6 cellular contexts compared by ENCODE assay signal in the genomic region with DNA sequence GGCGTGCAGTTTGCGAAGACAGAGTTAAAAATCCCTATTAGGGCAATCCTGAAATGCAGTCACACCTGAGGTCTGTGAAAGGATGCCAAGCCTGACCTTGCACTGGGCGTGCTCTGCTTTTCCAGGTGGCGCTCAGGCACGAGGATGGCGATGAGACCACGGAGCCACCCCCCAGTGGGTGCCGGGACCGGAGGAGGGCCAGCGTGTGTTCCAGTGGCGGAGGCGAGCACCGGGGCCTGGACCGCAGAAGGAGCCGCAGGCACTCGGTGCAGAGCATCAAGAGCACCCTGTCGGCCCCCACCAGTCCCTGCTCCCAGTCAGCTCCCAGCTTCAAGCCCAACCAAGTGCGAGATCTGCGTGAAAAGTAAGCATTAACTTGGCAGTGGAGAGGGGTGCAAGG.
"Had no signal": no experiment of that assay in that cellular context is flagged by ENCODE, and none has a peak within 500 bp of the region (broad histone marks: within the 10 kb centered on the region; RNA-seq: fewer than 3 reads in every experiment).

No MANE protein-coding gene starts in this region.

- ATAC-seq: HepG2 had no signal

- DNase-seq: GM23248, GOT3, H9, HCEC 1CT had no signal

- H3K4me3 ChIP-seq: GM23248 had no signal

- FAIRE-seq: H54, HepG2 had no signal

- H3K27ac ChIP-seq: GM23248 had no signal
